In the genomic region with DNA sequence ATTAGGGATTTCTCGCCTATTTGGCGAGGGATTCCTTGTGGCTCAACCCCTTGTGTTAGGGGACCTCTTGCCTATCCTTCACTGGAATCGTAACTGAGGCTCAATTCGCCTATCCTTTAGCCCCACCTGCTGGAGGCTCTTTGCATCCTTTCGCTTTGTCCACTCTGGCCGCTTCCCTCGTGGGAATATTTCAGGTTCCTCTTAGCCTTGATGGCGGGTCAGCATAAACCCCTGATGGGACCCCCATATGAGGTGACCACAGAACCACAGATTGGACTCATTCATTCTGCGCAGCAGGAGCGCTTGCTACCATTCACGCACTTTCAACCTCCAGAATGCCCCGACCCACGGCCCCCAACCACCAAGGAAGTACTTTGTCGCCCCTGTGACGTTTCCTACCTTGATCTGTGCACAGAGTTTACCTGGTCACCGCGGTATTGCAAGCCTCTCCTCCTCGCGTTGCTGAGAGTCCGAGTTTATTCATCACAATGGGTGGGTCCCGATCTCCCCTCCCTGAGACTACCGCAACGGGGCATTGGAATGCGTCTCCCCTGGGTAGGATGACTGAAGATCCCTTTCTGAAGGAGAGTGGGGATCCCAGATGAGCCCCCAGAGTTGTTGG, we compare ENCODE assay signal across 8 cellular contexts. TPM values are rescaled to one million over a fixed set of nuclear protein-coding genes. Genes with fewer than 3 reads are reported as not detected.
DNase-seq lines count a peak whose midpoint lies in the region; ATAC-seq, FAIRE-seq and TF ChIP-seq lines count a peak whose summit lies in the region.

Gene OR52N2, plus strand, starts transcription at position 425 of the 622 bp plus-strand sequence. CDS start 11,412 bp downstream, outside the sequence.

- 6% methylated on average over 24 of the region's 24 CpGs for WGBS in suprapubic skin

- H3K9me3 ChIP-seq in suprapubic skin = peaks cover 5% of the 10 kb centered on the region

- TF ChIP-seq POLR2A in suprapubic skin (IDR thresholded peaks at IDR 0.05) = no peak

- peaks cover 9% of the 10 kb centered on the region for H3K36me3 Mint-ChIP-seq in Calu3 (ENCODE audit: insufficient read depth, unreplicated experiment)

- H3K27ac ChIP-seq in suprapubic skin = no peak within 1 kb of the TSS

- TF ChIP-seq EP300 in suprapubic skin (IDR thresholded peaks at IDR 0.05) = no peak

- peak; percentile 82 for TF ChIP-seq CTCF in Calu3 (IDR thresholded peaks at IDR 0.05; ENCODE audit: unreplicated experiment)
- peak; percentile 69 to 76 for TF ChIP-seq CTCF in suprapubic skin (IDR thresholded peaks at IDR 0.05)

- peaks cover 11% of the 10 kb centered on the region for H3K4me1 ChIP-seq in suprapubic skin

- no peaks in the 10 kb centered on the region for H3K27me3 ChIP-seq in suprapubic skin

- intact Hi-C loops in Calu3 (cut with micrococcal nuclease; ENCODE audit: unreplicated experiment) = loop anchor here (1.0 to 5.0 kb wide), 7 partner anchors 96 to 1181 kb away; partner anchors contain the start of genes OR51M1 and TRIM6

- CTCF ChIA-PET in Calu3 (lab: Charles Lee) = interaction anchor here (0.7 to 1.8 kb wide), 5 partner anchors 9 to 208 kb away, joined by 4 to 8 read pairs (median 6); partner anchors contain the start of gene TRIM5

- H3K4me3 Mint-ChIP-seq in Calu3 (ENCODE audit: low read depth, unreplicated experiment) = peak within 1 kb of the TSS; percentile 81

- H3K27me3 Mint-ChIP-seq in Calu3 (ENCODE audit: unreplicated experiment) = peaks cover 48% of the 10 kb centered on the region

- ATAC-seq in GM19467 (IDR thresholded peaks at IDR 0.05; ENCODE audit: unreplicated experiment) = peak; percentile 91

- peak; percentile 79 for DNase-seq in Calu3
- DNase-seq in HK-2 (ENCODE audit: unreplicated experiment) = peak; percentile 34
- peak; percentile 16 for DNase-seq in RCC 7860 (ENCODE audit: low spot score)
- peak; percentile 53 for DNase-seq in activated effector memory CD4-positive, alpha-beta T cell treated with Interleukin-2 at 50 U/mL for 16 hours
- peak; percentile 24 for DNase-seq in germinal center (ENCODE audit: low spot score)
- peak; percentile 52 for DNase-seq in occipital lobe (lab: John Stamatoyannopoulos, UW)
- peak; percentile 77 to 84 for DNase-seq in suprapubic skin (ENCODE audit: low spot score in 2 of 2)

- BruUV-seq in Calu3 (replicated peaks; lab: Mats Ljungman, UMichigan) = no TSS peak

- no peaks in the 10 kb centered on the region for H3K36me3 ChIP-seq in suprapubic skin

- peak within 1 kb of the TSS; percentile 54 for H3K4me3 ChIP-seq in suprapubic skin

- H3K4me1 Mint-ChIP-seq in Calu3 (ENCODE audit: low read depth, unreplicated experiment) = peaks cover 12% of the 10 kb centered on the region

- H3K9me3 Mint-ChIP-seq in Calu3 (ENCODE audit: low read depth, unreplicated experiment) = no peaks in the 10 kb centered on the region

- H3K27ac Mint-ChIP-seq in Calu3 (ENCODE audit: unreplicated experiment) = peak within 1 kb of the TSS; percentile 38

- no peak for FAIRE-seq in RCC 7860 (lab: Jason Lieb, UNC)

RNA-seq across cellular contexts. Expression of gene OR52N2, which starts in this region (rescaled TPM):
- total RNA-seq in Calu3 (2022) = not detected in 2 replicates
- not detected for total RNA-seq in occipital lobe
- not detected for total RNA-seq in suprapubic skin

Comparison
In these comparisons a context has a peak if more than half of its experiments do, and no peak if none do; other contexts are left out.
1. Peak in DNase-seq in Calu3; RNA of the gene not detected or under 1 TPM.
2. Peak in DNase-seq in occipital lobe; RNA of the gene not detected or under 1 TPM.
3. Peak in DNase-seq and H3K4me3 ChIP-seq in suprapubic skin; RNA of the gene not detected or under 1 TPM.
4. DNase-seq: peak in every context shown above with its lines; median percentile 80 in suprapubic skin; 79 in Calu3; 53 in activated effector memory CD4-positive, alpha-beta T cell treated with Interleukin-2 at 50 U/mL for 16 hours; 52 in occipital lobe; 34 in HK-2; 24 in germinal center; 16 in RCC 7860.